Comparison of ENCODE assay signal across 24 cellular contexts in genomic region chr1:154159554-154159953, GRCh38. TPM values are rescaled to one million over a fixed set of nuclear protein-coding genes. Genes with fewer than 3 reads are reported as not detected.
DNase-seq lines count a peak whose midpoint lies in the region; ATAC-seq lines count a peak whose summit lies in the region.
"Had no signal": no experiment of that assay in that cellular context is flagged by ENCODE, and none has a peak within 500 bp of the region (broad histone marks: within the 10 kb centered on the region; RNA-seq: fewer than 3 reads in every experiment).

No MANE protein-coding gene starts in this region.

- peaks cover 0 to 9% (median 1%) of the 10 kb centered on the region in 8 donors for H3K9me3 Mint-ChIP-seq in CD4-positive, alpha-beta memory T cell
- H3K9me3 Mint-ChIP-seq in activated T-helper 17 cell treated with anti-CD3 and anti-CD28 coated beads, Interleukin-2, amount 50 U/mL, for 72 hours: no peaks in the 10 kb centered on the region
- no peaks in the 10 kb centered on the region for H3K9me3 Mint-ChIP-seq in memory B cell

- peaks cover 74 to 89% of the 10 kb centered on the region in 2 donors for H3K36me3 Mint-ChIP-seq in CD4-positive, alpha-beta memory T cell
- peaks cover 100% of the 10 kb centered on the region for H3K36me3 Mint-ChIP-seq in activated T-helper 17 cell treated with anti-CD3 and anti-CD28 coated beads, Interleukin-2, amount 50 U/mL, for 72 hours (ENCODE audit: low read depth)
- peaks cover 48% of the 10 kb centered on the region for H3K36me3 Mint-ChIP-seq in memory B cell

- CTCF ChIA-PET in CD4-positive, alpha-beta memory T cell (lab: Charles Lee; ENCODE audit: partially characterized antibody): interaction anchor here (1.0 to 1.1 kb wide), 2 partner anchors 41 to 163 kb away, joined by 3 to 4 read pairs; no protein-coding TSS in a partner anchor

- POLR2A ChIA-PET in CD4-positive, alpha-beta memory T cell (lab: Charles Lee; ENCODE audit: partially characterized antibody): interaction anchor here (1.0 to 6.0 kb wide), 6 partner anchors 11 to 189 kb away, joined by 3 to 71 read pairs (median 6); a partner anchor contains a TSS

- H3K4me3 ChIP-seq in BLaER1 treated with 17β-estradiol and CSF1 and Interleukin-3, amounts not matched to agents 10 nM and 100 nM: no peak overlapping the region
- no peak overlapping the region for H3K4me3 ChIP-seq in CD4-positive, alpha-beta memory T cell (ENCODE audit: low read length in 2 of 2)
- H3K4me3 ChIP-seq: ascending aorta, esophagus squamous epithelium, gastroesophageal sphincter, lung had no signal

- DNase-seq in CD4-positive, alpha-beta memory T cell: no peak
- DNase-seq in memory B cell (ENCODE audit: low spot score in 2 of 2) (no peak), middle frontal gyrus (ENCODE audit: extremely low spot score, low spot score) (no peak), NCI-H446 (lab: John Stamatoyannopoulos, UW) (no peak)
- DNase-seq: activated CD8-positive, alpha-beta memory T cell treated with anti-CD3 and anti-CD28 coated beads, Interleukin-2, amount 50 U/mL, for 4 hours; activated gamma-delta T cell treated with Interleukin-2 at 50 U/mL for 16 hours; EL; esophagus squamous epithelium; kidney; NCI-H1092 treated with DMSO at 0.1 percent for 48 hours; NCI-H2029 treated with DMSO at 0.1 percent for 48 hours; NCI-H510A; stimulated activated CD4-positive, alpha-beta T cell treated with anti-CD3 and anti-CD28 coated beads, Interleukin-1b, Interleukin-23, amount 100 ng/mL, for 48 hours; stimulated activated naive B cell treated with anti-CD40 and anti-IgM and Interleukin-4, amounts not matched to agents 10 μg/mL and 1 μg/mL and 100 μg/mL, for 72 hours had no signal

- H3K4me3 Mint-ChIP-seq in CD4-positive, alpha-beta memory T cell: peak overlapping the region in 2 of 8 donors; percentile 84 to 88
- peak overlapping the region; percentile 72 for H3K4me3 Mint-ChIP-seq in activated T-helper 17 cell treated with anti-CD3 and anti-CD28 coated beads, Interleukin-2, amount 50 U/mL, for 72 hours
- no peak overlapping the region for H3K4me3 Mint-ChIP-seq in memory B cell

- H4K20me1 ChIP-seq in BLaER1 treated with 17β-estradiol and CSF1 and Interleukin-3, amounts not matched to agents 10 nM and 100 nM: peaks cover 25 to 100% (median 97%) of the 10 kb centered on the region in 11 experiments

- peak overlapping the region in 9 of 11 experiments; percentile 21 to 79 (median 59); a peak in 13 of 22 replicates for H3K4me2 ChIP-seq in BLaER1 treated with 17β-estradiol and CSF1 and Interleukin-3, amounts not matched to agents 10 nM and 100 nM

- no peaks in the 10 kb centered on the region for H3K27me3 ChIP-seq in BLaER1 treated with 17β-estradiol and CSF1 and Interleukin-3, amounts not matched to agents 10 nM and 100 nM
- no peaks in the 10 kb centered on the region for H3K27me3 ChIP-seq in CD4-positive, alpha-beta memory T cell (ENCODE audit: insufficient read depth, low read length)
- H3K27me3 ChIP-seq: ascending aorta, esophagus squamous epithelium, gastroesophageal sphincter had no signal

- H3K27ac ChIP-seq in BLaER1 treated with 17β-estradiol and CSF1 and Interleukin-3, amounts not matched to agents 10 nM and 100 nM: peak overlapping the region in 6 of 11 experiments; percentile 2 to 58 (median 24); a peak in 6 of 22 replicates
- peak overlapping the region; percentile 47 for H3K27ac ChIP-seq in CD4-positive, alpha-beta memory T cell (ENCODE audit: low read depth, low read length)

- peak overlapping the region; percentile 42 to 96 (median 94) for H3K27ac Mint-ChIP-seq in CD4-positive, alpha-beta memory T cell
- H3K27ac Mint-ChIP-seq in activated T-helper 17 cell treated with anti-CD3 and anti-CD28 coated beads, Interleukin-2, amount 50 U/mL, for 72 hours: peak overlapping the region; percentile 85
- H3K27ac Mint-ChIP-seq in memory B cell: peak overlapping the region; percentile 14

- peaks cover 0 to 45% (median 23%) of the 10 kb centered on the region in 11 experiments; a peak in 17 of 22 replicates for H3K9me3 ChIP-seq in BLaER1 treated with 17β-estradiol and CSF1 and Interleukin-3, amounts not matched to agents 10 nM and 100 nM (replicated peaks in 1 of 11)
- H3K9me3 ChIP-seq in CD4-positive, alpha-beta memory T cell (ENCODE audit: control insufficient read depth in 1 of 2, low read length in 2 of 2): no peaks in the 10 kb centered on the region
- H3K9me3 ChIP-seq: ascending aorta, esophagus squamous epithelium, gastroesophageal sphincter had no signal

- H3K9ac ChIP-seq in BLaER1 treated with 17β-estradiol and CSF1 and Interleukin-3, amounts not matched to agents 10 nM and 100 nM: peak overlapping the region in 1 of 11 experiments; percentile 22; a peak in 1 of 22 replicates

- intact Hi-C loops in CD4-positive, alpha-beta memory T cell (cut with micrococcal nuclease): no loop called here

- H3K4me1 Mint-ChIP-seq in CD4-positive, alpha-beta memory T cell: peaks cover 43 to 68% (median 55%) of the 10 kb centered on the region in 4 donors
- peaks cover 53% of the 10 kb centered on the region for H3K4me1 Mint-ChIP-seq in activated T-helper 17 cell treated with anti-CD3 and anti-CD28 coated beads, Interleukin-2, amount 50 U/mL, for 72 hours
- peaks cover 24% of the 10 kb centered on the region for H3K4me1 Mint-ChIP-seq in memory B cell

- no peaks in the 10 kb centered on the region for H3K27me3 Mint-ChIP-seq in CD4-positive, alpha-beta memory T cell
- no peaks in the 10 kb centered on the region for H3K27me3 Mint-ChIP-seq in activated T-helper 17 cell treated with anti-CD3 and anti-CD28 coated beads, Interleukin-2, amount 50 U/mL, for 72 hours
- no peaks in the 10 kb centered on the region for H3K27me3 Mint-ChIP-seq in memory B cell
- H3K27me3 Mint-ChIP-seq: stimulated activated naive B cell treated with anti-CD40 and anti-IgM and Interleukin-4, amounts not matched to agents 10 μg/mL and 1 μg/mL and 100 μg/mL, for 72 hours had no signal

- no peak for ATAC-seq in activated T-helper 17 cell treated with anti-CD3 and anti-CD28 coated beads, Interleukin-2, amount 50 U/mL, for 72 hours (replicated peaks)
- ATAC-seq in memory B cell (ENCODE audit: low read depth): no peak
- no peak for ATAC-seq in HG03175 (IDR thresholded peaks at IDR 0.05; ENCODE audit: unreplicated experiment)
- ATAC-seq: activated CD4-positive, CD25-positive, alpha-beta regulatory T cell treated with anti-CD3 and anti-CD28 coated beads, Interleukin-2, amount 50 U/mL, for 24 hours; gastroesophageal sphincter; stimulated activated naive B cell treated with anti-CD40 and anti-IgM and Interleukin-4, amounts not matched to agents 10 μg/mL and 1 μg/mL and 100 μg/mL, for 72 hours had no signal

- peaks cover 20 to 68% (median 34%) of the 10 kb centered on the region in 10 experiments for H3K4me1 ChIP-seq in BLaER1 treated with 17β-estradiol and CSF1 and Interleukin-3, amounts not matched to agents 10 nM and 100 nM
- peaks cover 61% of the 10 kb centered on the region for H3K4me1 ChIP-seq in CD4-positive, alpha-beta memory T cell (ENCODE audit: insufficient read depth, low read length)

- peaks cover 92 to 100% (median 98%) of the 10 kb centered on the region in 11 experiments for H3K36me3 ChIP-seq in BLaER1 treated with 17β-estradiol and CSF1 and Interleukin-3, amounts not matched to agents 10 nM and 100 nM
- H3K36me3 ChIP-seq in CD4-positive, alpha-beta memory T cell (ENCODE audit: insufficient read depth, low read length): peaks cover 60% of the 10 kb centered on the region

RNA-seq across cellular contexts. Expression of gene NUP210L, which starts 4.7 kb away (rescaled TPM):
- under 1 TPM; 0.19 to 0.23 TPM for total RNA-seq in CD4-positive, alpha-beta memory T cell
- under 1 TPM in 1 of 2 donors, not detected in 1; 0.14 TPM for polyA plus RNA-seq in CD4-positive, alpha-beta memory T cell
- total RNA-seq in activated T-helper 17 cell treated with anti-CD3 and anti-CD28 coated beads, Interleukin-2, amount 50 U/mL, for 72 hours: under 1 TPM; 0.04 to 0.24 TPM
- total RNA-seq: ascending aorta, gastroesophageal sphincter, LHCN-M2, SK-MEL-5 had no signal

RNA-seq across cellular contexts. Expression of gene TPM3, which starts 32.3 kb away (rescaled TPM):
- total RNA-seq in CD4-positive, alpha-beta memory T cell: 100 to 1,000 TPM; 311 to 312 TPM
- 1,000 to 10,000 TPM in 1 of 2 donors, 100 to 1,000 TPM in 1; 860 to 1,209 TPM for polyA plus RNA-seq in CD4-positive, alpha-beta memory T cell
- 100 to 1,000 TPM; 370 to 607 TPM for total RNA-seq in activated T-helper 17 cell treated with anti-CD3 and anti-CD28 coated beads, Interleukin-2, amount 50 U/mL, for 72 hours

RNA-seq across cellular contexts. Expression of gene CFAP141, which starts 46.6 kb away (rescaled TPM):
- not detected for total RNA-seq in CD4-positive, alpha-beta memory T cell
- not detected for polyA plus RNA-seq in CD4-positive, alpha-beta memory T cell
- total RNA-seq in activated T-helper 17 cell treated with anti-CD3 and anti-CD28 coated beads, Interleukin-2, amount 50 U/mL, for 72 hours: not detected
- total RNA-seq: ascending aorta, esophagus squamous epithelium, gastroesophageal sphincter, kidney, LHCN-M2, SK-MEL-5 had no signal
- polyA plus RNA-seq: thymus had no signal

Comparison
In these comparisons a context has a peak if more than half of its experiments do, and no peak if none do; other contexts are left out.
1. H3K27ac Mint-ChIP-seq: peak in every context shown above with its lines; median percentile 94 in CD4-positive, alpha-beta memory T cell; 85 in activated T-helper 17 cell treated with anti-CD3 and anti-CD28 coated beads, Interleukin-2, amount 50 U/mL, for 72 hours; 14 in memory B cell.